In genomic region chr5:172571413-172571812, GRCh38 we compare ENCODE assay signal across 2 cellular contexts.
TF ChIP-seq lines count a peak whose summit lies in the region.

No MANE protein-coding gene starts in this region.

TF ChIP-seq in GM23338, 12 proteins besides CTCF, POLR2A, EP300 and RAD21 (continued from another document):
- TF ChIP-seq EZH2 (IDR thresholded peaks at IDR 0.05; ENCODE audit: low read depth, unreplicated experiment) (no peak), EZH2phosphoT487 (IDR thresholded peaks at IDR 0.05; ENCODE audit: unreplicated experiment) (no peak), CREB1 (CRISPR knock-in tag; IDR thresholded peaks at IDR 0.05; ENCODE audit: low read depth) (no peak), STAT1 (IDR thresholded peaks at IDR 0.05; ENCODE audit: unreplicated experiment) (no peak), NANOG (IDR thresholded peaks at IDR 0.05; ENCODE audit: borderline replicate concordance) (no peak), ZNF331 (CRISPR knock-in tag; IDR thresholded peaks at IDR 0.05; ENCODE audit: low read depth) (no peak)
- TF ChIP-seq, protein P1, sequence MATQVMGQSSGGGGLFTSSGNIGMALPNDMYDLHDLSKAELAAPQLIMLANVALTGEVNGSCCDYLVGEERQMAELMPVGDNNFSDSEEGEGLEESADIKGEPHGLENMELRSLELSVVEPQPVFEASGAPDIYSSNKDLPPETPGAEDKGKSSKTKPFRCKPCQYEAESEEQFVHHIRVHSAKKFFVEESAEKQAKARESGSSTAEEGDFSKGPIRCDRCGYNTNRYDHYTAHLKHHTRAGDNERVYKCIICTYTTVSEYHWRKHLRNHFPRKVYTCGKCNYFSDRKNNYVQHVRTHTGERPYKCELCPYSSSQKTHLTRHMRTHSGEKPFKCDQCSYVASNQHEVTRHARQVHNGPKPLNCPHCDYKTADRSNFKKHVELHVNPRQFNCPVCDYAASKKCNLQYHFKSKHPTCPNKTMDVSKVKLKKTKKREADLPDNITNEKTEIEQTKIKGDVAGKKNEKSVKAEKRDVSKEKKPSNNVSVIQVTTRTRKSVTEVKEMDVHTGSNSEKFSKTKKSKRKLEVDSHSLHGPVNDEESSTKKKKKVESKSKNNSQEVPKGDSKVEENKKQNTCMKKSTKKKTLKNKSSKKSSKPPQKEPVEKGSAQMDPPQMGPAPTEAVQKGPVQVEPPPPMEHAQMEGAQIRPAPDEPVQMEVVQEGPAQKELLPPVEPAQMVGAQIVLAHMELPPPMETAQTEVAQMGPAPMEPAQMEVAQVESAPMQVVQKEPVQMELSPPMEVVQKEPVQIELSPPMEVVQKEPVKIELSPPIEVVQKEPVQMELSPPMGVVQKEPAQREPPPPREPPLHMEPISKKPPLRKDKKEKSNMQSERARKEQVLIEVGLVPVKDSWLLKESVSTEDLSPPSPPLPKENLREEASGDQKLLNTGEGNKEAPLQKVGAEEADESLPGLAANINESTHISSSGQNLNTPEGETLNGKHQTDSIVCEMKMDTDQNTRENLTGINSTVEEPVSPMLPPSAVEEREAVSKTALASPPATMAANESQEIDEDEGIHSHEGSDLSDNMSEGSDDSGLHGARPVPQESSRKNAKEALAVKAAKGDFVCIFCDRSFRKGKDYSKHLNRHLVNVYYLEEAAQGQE (IDR thresholded peaks at IDR 0.05; ENCODE audit: unreplicated experiment), result no peak

TF ChIP-seq in K562, 482 proteins besides CTCF, POLR2A, EP300 and RAD21 (continued from another document):
- TF ChIP-seq ELF1 (tag; IDR thresholded peaks at IDR 0.05) (no peak), TAF15 (IDR thresholded peaks at IDR 0.05; ENCODE audit: low read depth, low read length) (no peak), ESRRB (CRISPR knock-in tag; IDR thresholded peaks at IDR 0.05; ENCODE audit: borderline replicate concordance) (no peak)
